ENCODE assay signal across 8 cellular contexts in the genomic region with DNA sequence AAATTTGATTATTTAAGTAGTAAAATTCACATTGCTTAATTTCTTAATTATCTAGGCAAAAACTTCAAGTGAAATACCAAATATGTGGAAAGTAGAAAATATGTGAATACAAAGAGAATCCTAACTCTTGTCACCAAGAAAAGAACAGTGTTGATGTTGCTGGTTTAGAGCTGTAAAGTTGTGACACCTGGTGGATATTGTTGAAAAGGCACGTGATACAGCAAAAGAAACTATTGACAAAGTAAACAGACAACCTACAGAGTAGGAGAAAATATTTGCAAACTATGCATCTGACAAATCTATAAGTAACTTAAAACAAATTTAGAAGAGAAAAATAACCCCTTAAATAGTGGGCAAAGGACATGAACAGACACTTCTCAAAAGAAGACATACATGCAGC. TPM values are rescaled to one million over a fixed set of nuclear protein-coding genes. Genes with fewer than 3 reads are reported as not detected.
A peak's percentile ranks its signal among the peaks of the same experiment; 100 is the strongest.
DNase-seq lines count a peak whose midpoint lies in the region; ATAC-seq, FAIRE-seq and TF ChIP-seq lines count a peak whose summit lies in the region.

No MANE protein-coding gene starts in this region.

- no peak for TF ChIP-seq POLR2A in esophagus muscularis mucosa (IDR thresholded peaks at IDR 0.05; ENCODE audit: low read depth)

- H3K9me3 ChIP-seq in psoas muscle, result no peaks in the 10 kb centered on the region
- no peaks in the 10 kb centered on the region for H3K9me3 ChIP-seq in esophagus muscularis mucosa

- FAIRE-seq in urothelium cell line (lab: Jason Lieb, UNC), result no peak

- intact Hi-C loops in psoas muscle (cut with DNase I), result no loop called here
- intact Hi-C loops in esophagus muscularis mucosa (cut with DNase I), result no loop called here

- peaks cover 2% of the 10 kb centered on the region for H3K36me3 Mint-ChIP-seq in brain

- no peak overlapping the region for H3K4me3 ChIP-seq in psoas muscle
- no peak overlapping the region for H3K4me3 ChIP-seq in esophagus muscularis mucosa

- TF ChIP-seq CTCF in brain (conservative IDR thresholded peaks at IDR 0.05) (peak; percentile 55 to 64), psoas muscle (IDR thresholded peaks at IDR 0.05) (peak; percentile 38), esophagus muscularis mucosa (IDR thresholded peaks at IDR 0.05) (peak in 1 of 3 experiments; percentile 37)

- DNase-seq in EL (peak; percentile 12), LHCN-M2 (ENCODE audit: low read depth) (peak; percentile 26), psoas muscle (no peak), urothelium cell line (ENCODE audit: low spot score) (no peak), OCI-M2 (lab: John Stamatoyannopoulos, UW; ENCODE audit: unreplicated experiment) (no peak), esophagus muscularis mucosa (ENCODE audit: extremely low spot score) (no peak)

- H3K36me3 ChIP-seq in psoas muscle (ENCODE audit: insufficient read depth in 1 of 2, low read depth in 1 of 2) (peaks cover 0 to 9% of the 10 kb centered on the region in 2 donors), esophagus muscularis mucosa (peaks cover 0 to 4% (median 0%) of the 10 kb centered on the region in 4 donors)

- H3K4me1 ChIP-seq in psoas muscle, result no peaks in the 10 kb centered on the region
- no peaks in the 10 kb centered on the region for H3K4me1 ChIP-seq in esophagus muscularis mucosa

- no peak for TF ChIP-seq EP300 in esophagus muscularis mucosa (IDR thresholded peaks at IDR 0.05)

- WGBS in psoas muscle, 3 donors, result 43 to 58% (median 44%) methylated on average over 1 of the region's 1 CpG
- 29% methylated on average over 1 of the region's 1 CpG for WGBS in esophagus muscularis mucosa

- no peak overlapping the region for H3K27ac ChIP-seq in psoas muscle
- no peak overlapping the region for H3K27ac ChIP-seq in esophagus muscularis mucosa (replicated peaks in 1 of 4)

- ATAC-seq in GM21423 (IDR thresholded peaks at IDR 0.05; ENCODE audit: unreplicated experiment) (peak; percentile 65), psoas muscle (no peak)

- H3K27me3 ChIP-seq in psoas muscle (ENCODE audit: insufficient read depth in 3 of 3, low read length in 2 of 3), result no peaks in the 10 kb centered on the region
- H3K27me3 ChIP-seq in esophagus muscularis mucosa, result no peaks in the 10 kb centered on the region

- peaks cover 5% of the 10 kb centered on the region for H3K4me1 Mint-ChIP-seq in brain

- peaks cover 3% of the 10 kb centered on the region for H3K27me3 Mint-ChIP-seq in brain

- peaks cover 0 to 4% (median 0%) of the 10 kb centered on the region in 5 experiments for H3K9me3 Mint-ChIP-seq in brain

- H3K27ac Mint-ChIP-seq in brain, result no peak overlapping the region

- H3K4me3 Mint-ChIP-seq in brain, result no peak overlapping the region

RNA-seq across cellular contexts. Expression of a gene that starts 25.6 kb away (rescaled TPM):
- 67.6 and 79.1 TPM in 2 replicates for total RNA-seq in LHCN-M2 (2014; rRNA removed)
- polyA plus RNA-seq in LHCN-M2 (2012), result 31.2 TPM
- polyA plus RNA-seq in brain (ENCODE audit: insufficient read depth, low read depth, low replicate concordance), result 19.3 TPM
- total RNA-seq in psoas muscle, result 10 to 100 TPM; 31.1 to 56.3 (median 51.2) TPM
- polyA plus RNA-seq in psoas muscle, result 10 to 100 TPM; 33.9 to 83.8 (median 66.9) TPM
- total RNA-seq in esophagus muscularis mucosa, result 10 to 100 TPM; 57.3 to 70.2 (median 59.1) TPM

Comparison
In these comparisons a context has a peak if more than half of its experiments do, and no peak if none do; other contexts are left out.
1. DNase-seq: peak in EL (single experiment) and LHCN-M2 (single experiment); none in psoas muscle (0 of 2), urothelium cell line (single experiment), OCI-M2 (single experiment) and esophagus muscularis mucosa (single experiment).